Comparison of ENCODE assay signal across 21 cellular contexts in the genomic region with DNA sequence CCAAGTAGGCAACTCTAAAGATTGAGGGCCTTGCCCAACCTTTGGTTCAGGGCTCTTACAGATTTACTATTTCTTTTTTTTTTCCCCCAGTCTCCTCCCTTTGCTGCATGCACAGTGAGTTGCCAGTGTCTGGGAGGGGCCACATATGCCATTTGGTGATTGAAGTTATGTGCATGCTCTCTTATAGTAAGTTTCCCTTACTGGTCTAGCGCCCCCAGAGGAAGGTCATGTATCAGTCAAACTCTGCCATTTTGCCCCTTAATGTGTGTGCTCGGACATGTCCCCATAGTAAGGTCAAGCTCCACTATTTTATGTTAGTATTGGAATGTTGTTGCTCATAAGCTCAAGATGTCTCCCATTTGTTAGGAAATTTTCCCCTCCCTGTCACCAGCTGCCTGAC.
DNase-seq lines count a peak whose midpoint lies in the region; ATAC-seq and TF ChIP-seq lines count a peak whose summit lies in the region.
"Had no signal": no experiment of that assay in that cellular context is flagged by ENCODE, and none has a peak within 500 bp of the region (broad histone marks: within the 10 kb centered on the region; RNA-seq: fewer than 3 reads in every experiment).

No MANE protein-coding gene starts in this region.

- H3K4me1 Mint-ChIP-seq in WTC11: peaks cover 10% of the 10 kb centered on the region
- H3K4me1 Mint-ChIP-seq: activated naive CD4-positive, alpha-beta T cell treated with anti-CD3 and anti-CD28 coated beads, Interleukin-2, amount 50 U/mL, for 24 hours; CD4-positive, alpha-beta memory T cell had no signal

- no peak overlapping the region for H3K4me3 ChIP-seq in Loucy (ENCODE audit: low read length, poor library complexity, severe bottlenecking)
- H3K4me3 ChIP-seq: cardiac muscle cell had no signal

- no peak overlapping the region for H3K4me3 Mint-ChIP-seq in WTC11
- H3K4me3 Mint-ChIP-seq: activated naive CD4-positive, alpha-beta T cell treated with anti-CD3 and anti-CD28 coated beads, Interleukin-2, amount 50 U/mL, for 24 hours; CD4-positive, alpha-beta memory T cell; dendritic cell treated with granulocyte-macrophage colony-stimulating factor and Interleukin-4, amounts not matched to agents 40 ng/mL and 50 ng/mL, for 4 days had no signal

- H3K9me3 Mint-ChIP-seq in WTC11: peaks cover 23% of the 10 kb centered on the region

- TF ChIP-seq CTCF in C4-2B (conservative IDR thresholded peaks at IDR 0.05) (peak; percentile 38), GM12874 (IDR thresholded peaks at IDR 0.05; ENCODE audit: insufficient read depth, low read depth, low read length) (peak; percentile 34; the same call in 1 of the 2 replicates), Loucy (conservative IDR thresholded peaks at IDR 0.05; ENCODE audit: low read length) (peak; percentile 44), WTC11 (IDR thresholded peaks at IDR 0.05) (no peak)

- no peaks in the 10 kb centered on the region for H3K9me3 ChIP-seq in Loucy (ENCODE audit: insufficient read depth, low read depth, low read length)

- no peak overlapping the region for H3K4me2 ChIP-seq in Loucy (ENCODE audit: low read depth, low read length, poor library complexity, severe bottlenecking)

- no peaks in the 10 kb centered on the region for H4K20me1 ChIP-seq in Loucy (ENCODE audit: insufficient read depth, low read length, poor library complexity, severe bottlenecking)

- H3K79me2 ChIP-seq in Loucy (ENCODE audit: insufficient read depth, low read length): no peaks in the 10 kb centered on the region

- no peaks in the 10 kb centered on the region for H3K4me1 ChIP-seq in Loucy (ENCODE audit: insufficient read depth, low read length, poor library complexity, severe bottlenecking)

- CTCF ChIA-PET in WTC11 (lab: Charles Lee): no interaction called here

- no peaks in the 10 kb centered on the region for H3F3A ChIP-seq in Loucy (ENCODE audit: low read depth)

- no peak overlapping the region for H3K27ac Mint-ChIP-seq in WTC11
- H3K27ac Mint-ChIP-seq: activated naive CD4-positive, alpha-beta T cell treated with anti-CD3 and anti-CD28 coated beads, Interleukin-2, amount 50 U/mL, for 24 hours; CD4-positive, alpha-beta memory T cell; dendritic cell treated with granulocyte-macrophage colony-stimulating factor and Interleukin-4, amounts not matched to agents 40 ng/mL and 50 ng/mL, for 4 days had no signal

- no peak overlapping the region for H2AFZ ChIP-seq in Loucy (ENCODE audit: low read length)

- H3K36me3 Mint-ChIP-seq in WTC11: peaks cover 10% of the 10 kb centered on the region
- H3K36me3 Mint-ChIP-seq: activated naive CD4-positive, alpha-beta T cell treated with anti-CD3 and anti-CD28 coated beads, Interleukin-2, amount 50 U/mL, for 24 hours; CD4-positive, alpha-beta memory T cell had no signal

- no peaks in the 10 kb centered on the region for H3K27me3 ChIP-seq in Loucy (ENCODE audit: insufficient read depth, low read length, poor library complexity, severe bottlenecking)
- H3K27me3 ChIP-seq: cardiac muscle cell had no signal

- ATAC-seq in WTC11 (peak; percentile 47; the same call in 1 of the 2 replicates), GM18909 (IDR thresholded peaks at IDR 0.05; ENCODE audit: poor library complexity, unreplicated experiment) (no peak), GM19395 (IDR thresholded peaks at IDR 0.05; ENCODE audit: unreplicated experiment) (no peak)
- ATAC-seq: Right ventricle myocardium inferior had no signal

- H3K27me3 Mint-ChIP-seq in WTC11 (ENCODE audit: low read depth): no peaks in the 10 kb centered on the region; the same call in 1 of the 2 replicates
- H3K27me3 Mint-ChIP-seq: activated naive CD4-positive, alpha-beta T cell treated with anti-CD3 and anti-CD28 coated beads, Interleukin-2, amount 50 U/mL, for 24 hours; CD4-positive, alpha-beta memory T cell; dendritic cell treated with granulocyte-macrophage colony-stimulating factor and Interleukin-4, amounts not matched to agents 40 ng/mL and 50 ng/mL, for 4 days had no signal

- POLR2A ChIA-PET in WTC11 (lab: Charles Lee): no interaction called here

- no peak for DNase-seq in WTC11 (ENCODE audit: low spot score)
- no peak for DNase-seq in SKM-1 (lab: John Stamatoyannopoulos, UW; ENCODE audit: unreplicated experiment)
- DNase-seq in NCI-H1930 (lab: John Stamatoyannopoulos, UW): no peak
- DNase-seq: activated CD4-positive, alpha-beta T cell treated with anti-CD3 and anti-CD28 coated beads for 4 hours; anterior cingulate cortex; CD4-positive, alpha-beta memory T cell; HCEC 1CT; kidney glomerular epithelial cell; NCI-H1436; NCI-H510A treated with DMSO at 0.1 percent for 48 hours; stimulated activated CD4-positive, alpha-beta T cell treated with anti-CD3 and anti-CD28 coated beads, Interleukin-4, amount 100 ng/mL, for 1 hour; stimulated activated naive CD4-positive, alpha-beta T cell had no signal

- no peak overlapping the region for H3K27ac ChIP-seq in C4-2B
- H3K27ac ChIP-seq: cardiac muscle cell had no signal

- H3K9ac ChIP-seq in Loucy (ENCODE audit: low read depth, low read length, poor library complexity, severe bottlenecking): no peak overlapping the region

- no peaks in the 10 kb centered on the region for H3K9me2 ChIP-seq in Loucy (replicated peaks; ENCODE audit: low read depth, low read length)

- H3K36me3 ChIP-seq in Loucy (ENCODE audit: insufficient read depth, low read length): no peaks in the 10 kb centered on the region
- H3K36me3 ChIP-seq: cardiac muscle cell had no signal

TF ChIP-seq in WTC11, 78 proteins besides CTCF, POLR2A, EP300 and RAD21:
- TF ChIP-seq, protein P1, sequence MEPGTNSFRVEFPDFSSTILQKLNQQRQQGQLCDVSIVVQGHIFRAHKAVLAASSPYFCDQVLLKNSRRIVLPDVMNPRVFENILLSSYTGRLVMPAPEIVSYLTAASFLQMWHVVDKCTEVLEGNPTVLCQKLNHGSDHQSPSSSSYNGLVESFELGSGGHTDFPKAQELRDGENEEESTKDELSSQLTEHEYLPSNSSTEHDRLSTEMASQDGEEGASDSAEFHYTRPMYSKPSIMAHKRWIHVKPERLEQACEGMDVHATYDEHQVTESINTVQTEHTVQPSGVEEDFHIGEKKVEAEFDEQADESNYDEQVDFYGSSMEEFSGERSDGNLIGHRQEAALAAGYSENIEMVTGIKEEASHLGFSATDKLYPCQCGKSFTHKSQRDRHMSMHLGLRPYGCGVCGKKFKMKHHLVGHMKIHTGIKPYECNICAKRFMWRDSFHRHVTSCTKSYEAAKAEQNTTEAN (CRISPR knock-in tag; IDR thresholded peaks at IDR 0.05): no peak
- TF ChIP-seq, protein P2, sequence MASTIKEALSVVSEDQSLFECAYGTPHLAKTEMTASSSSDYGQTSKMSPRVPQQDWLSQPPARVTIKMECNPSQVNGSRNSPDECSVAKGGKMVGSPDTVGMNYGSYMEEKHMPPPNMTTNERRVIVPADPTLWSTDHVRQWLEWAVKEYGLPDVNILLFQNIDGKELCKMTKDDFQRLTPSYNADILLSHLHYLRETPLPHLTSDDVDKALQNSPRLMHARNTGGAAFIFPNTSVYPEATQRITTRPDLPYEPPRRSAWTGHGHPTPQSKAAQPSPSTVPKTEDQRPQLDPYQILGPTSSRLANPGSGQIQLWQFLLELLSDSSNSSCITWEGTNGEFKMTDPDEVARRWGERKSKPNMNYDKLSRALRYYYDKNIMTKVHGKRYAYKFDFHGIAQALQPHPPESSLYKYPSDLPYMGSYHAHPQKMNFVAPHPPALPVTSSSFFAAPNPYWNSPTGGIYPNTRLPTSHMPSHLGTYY (CRISPR knock-in tag; IDR thresholded peaks at IDR 0.05): no peak
- TF ChIP-seq, protein P3, sequence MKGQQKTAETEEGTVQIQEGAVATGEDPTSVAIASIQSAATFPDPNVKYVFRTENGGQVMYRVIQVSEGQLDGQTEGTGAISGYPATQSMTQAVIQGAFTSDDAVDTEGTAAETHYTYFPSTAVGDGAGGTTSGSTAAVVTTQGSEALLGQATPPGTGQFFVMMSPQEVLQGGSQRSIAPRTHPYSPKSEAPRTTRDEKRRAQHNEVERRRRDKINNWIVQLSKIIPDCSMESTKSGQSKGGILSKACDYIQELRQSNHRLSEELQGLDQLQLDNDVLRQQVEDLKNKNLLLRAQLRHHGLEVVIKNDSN (CRISPR knock-in tag; IDR thresholded peaks at IDR 0.05): no peak
- TF ChIP-seq ZNF416 (CRISPR knock-in tag; IDR thresholded peaks at IDR 0.05) (no peak), TCF7 (CRISPR knock-in tag; IDR thresholded peaks at IDR 0.05; ENCODE audit: low read depth) (no peak), ZNF219 (CRISPR knock-in tag; IDR thresholded peaks at IDR 0.05; ENCODE audit: borderline replicate concordance) (no peak), ELF4 (CRISPR knock-in tag; IDR thresholded peaks at IDR 0.05; ENCODE audit: low read depth) (no peak), RORB (CRISPR knock-in tag; IDR thresholded peaks at IDR 0.05) (no peak), SMAD4 (CRISPR knock-in tag; IDR thresholded peaks at IDR 0.05) (no peak)
- TF ChIP-seq, protein P4, sequence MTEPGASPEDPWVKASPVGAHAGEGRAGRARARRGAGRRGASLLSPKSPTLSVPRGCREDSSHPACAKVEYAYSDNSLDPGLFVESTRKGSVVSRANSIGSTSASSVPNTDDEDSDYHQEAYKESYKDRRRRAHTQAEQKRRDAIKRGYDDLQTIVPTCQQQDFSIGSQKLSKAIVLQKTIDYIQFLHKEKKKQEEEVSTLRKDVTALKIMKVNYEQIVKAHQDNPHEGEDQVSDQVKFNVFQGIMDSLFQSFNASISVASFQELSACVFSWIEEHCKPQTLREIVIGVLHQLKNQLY (CRISPR knock-in tag; IDR thresholded peaks at IDR 0.05): no peak
- TF ChIP-seq, protein P5, sequence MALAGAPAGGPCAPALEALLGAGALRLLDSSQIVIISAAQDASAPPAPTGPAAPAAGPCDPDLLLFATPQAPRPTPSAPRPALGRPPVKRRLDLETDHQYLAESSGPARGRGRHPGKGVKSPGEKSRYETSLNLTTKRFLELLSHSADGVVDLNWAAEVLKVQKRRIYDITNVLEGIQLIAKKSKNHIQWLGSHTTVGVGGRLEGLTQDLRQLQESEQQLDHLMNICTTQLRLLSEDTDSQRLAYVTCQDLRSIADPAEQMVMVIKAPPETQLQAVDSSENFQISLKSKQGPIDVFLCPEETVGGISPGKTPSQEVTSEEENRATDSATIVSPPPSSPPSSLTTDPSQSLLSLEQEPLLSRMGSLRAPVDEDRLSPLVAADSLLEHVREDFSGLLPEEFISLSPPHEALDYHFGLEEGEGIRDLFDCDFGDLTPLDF (CRISPR knock-in tag; IDR thresholded peaks at IDR 0.05): no peak
- TF ChIP-seq, protein P6, sequence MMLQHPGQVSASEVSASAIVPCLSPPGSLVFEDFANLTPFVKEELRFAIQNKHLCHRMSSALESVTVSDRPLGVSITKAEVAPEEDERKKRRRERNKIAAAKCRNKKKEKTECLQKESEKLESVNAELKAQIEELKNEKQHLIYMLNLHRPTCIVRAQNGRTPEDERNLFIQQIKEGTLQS (CRISPR knock-in tag; conservative IDR thresholded peaks at IDR 0.05): no peak
